In the genomic region with DNA sequence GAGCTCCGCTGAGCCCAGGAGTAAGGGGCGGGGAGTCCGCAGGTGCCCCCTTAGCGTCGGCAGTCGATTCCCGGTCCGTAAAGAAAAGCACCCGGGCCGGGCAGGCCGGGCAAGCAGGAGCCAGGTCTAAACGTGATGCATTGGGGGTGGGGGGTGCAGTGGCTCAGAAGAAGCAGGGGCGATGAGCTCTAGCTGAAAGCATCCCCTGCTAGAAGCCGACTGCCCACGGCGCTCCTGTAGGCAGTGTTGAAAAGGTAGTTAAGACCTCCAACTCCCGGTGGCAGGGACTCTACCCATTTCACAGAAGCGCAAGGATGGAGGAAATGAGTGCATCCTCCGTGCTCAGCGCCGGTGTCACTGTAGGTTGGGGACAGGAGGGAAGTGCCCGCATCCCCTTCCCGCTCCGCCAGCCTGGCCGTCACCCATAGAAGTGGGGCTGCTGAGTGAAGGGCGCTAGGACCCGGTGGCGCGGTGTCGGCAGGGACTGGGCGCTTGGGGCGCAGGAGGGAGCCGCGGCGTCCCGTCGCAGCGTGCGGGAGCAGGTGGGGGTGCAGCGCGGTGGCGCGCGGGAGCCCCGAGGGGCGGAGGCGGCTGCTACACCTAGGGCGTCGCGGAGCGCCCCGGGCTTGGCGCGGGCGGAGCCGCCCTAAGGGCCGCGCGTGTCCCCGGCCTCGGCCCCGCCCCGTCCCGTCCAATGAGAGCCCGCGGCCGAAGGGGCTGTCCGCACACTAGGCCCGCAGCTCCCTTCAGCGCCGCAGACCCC, we compare ENCODE assay signal across 8 cellular contexts. TPM values are rescaled to one million over a fixed set of nuclear protein-coding genes. Genes with fewer than 3 reads are reported as not detected.
DNase-seq lines count a peak whose midpoint lies in the region; ATAC-seq, FAIRE-seq and TF ChIP-seq lines count a peak whose summit lies in the region.

WNT2B (plus strand) TSS at position 724 of the 763 bp plus-strand sequence. CDS start 298 bp downstream, outside the sequence.

- H3K27ac ChIP-seq in ACC112 (ENCODE audit: low read depth, low read length), result no peak within 1 kb of the TSS

- DNase-seq in NCI-H2171 treated with DMSO at 0.1 percent for 48 hours (lab: John Stamatoyannopoulos, UW), result peak; percentile 50
- peak; percentile 62 to 68 for DNase-seq in activated T-cell treated with anti-CD3 and anti-CD28 coated beads, Interleukin-2, amount 50 U/mL, for 48 hours
- DNase-seq in fibroblast of mammary gland (ENCODE audit: low read depth), result no peak
- no peak for DNase-seq in omental fat pad (ENCODE audit: low spot score)
- no peak for DNase-seq in urothelium cell line (ENCODE audit: low spot score)
- no peak for DNase-seq in globus pallidus (ENCODE audit: low spot score)

- no peaks in the 10 kb centered on the region for H3K79me2 ChIP-seq in ACC112 (ENCODE audit: control insufficient read depth, insufficient read depth, low read length, unreplicated experiment)

- ATAC-seq in GM19372 (IDR thresholded peaks at IDR 0.05; ENCODE audit: low read depth, unreplicated experiment) (peak; percentile 79), omental fat pad (ENCODE audit: low FRiP score) (peak; percentile 44)

- peak within 1 kb of the TSS; percentile 95 for H2AFZ ChIP-seq in ACC112 (ENCODE audit: low read length, unreplicated experiment)

- FAIRE-seq in urothelium cell line (lab: Jason Lieb, UNC), result peak; percentile 27

- peaks cover 32% of the 10 kb centered on the region for H3K27me3 ChIP-seq in ACC112 (ENCODE audit: insufficient read depth, low read length)

- peaks cover 8% of the 10 kb centered on the region for H3K4me1 ChIP-seq in ACC112 (ENCODE audit: control insufficient read depth, insufficient read depth, low read length, unreplicated experiment)

- H3K4me3 ChIP-seq in ACC112 (ENCODE audit: low read depth, low read length), result peak within 1 kb of the TSS; percentile 76
- peak within 1 kb of the TSS; percentile 51 for H3K4me3 ChIP-seq in fibroblast of mammary gland (ENCODE audit: control insufficient read depth, low read depth, low read length)

- TF ChIP-seq CTCF in fibroblast of mammary gland (conservative IDR thresholded peaks at IDR 0.05; ENCODE audit: control insufficient read depth, insufficient read depth, low read depth, low read length) (no peak), omental fat pad (IDR thresholded peaks at IDR 0.05) (no peak)

- no peaks in the 10 kb centered on the region for H3K36me3 ChIP-seq in ACC112 (ENCODE audit: insufficient read depth, low read length)

RNA-seq across cellular contexts. Expression of gene WNT2B, which starts in this region (rescaled TPM):
- total RNA-seq in omental fat pad, result 10 to 100 TPM in 3 of 4 donors, 1 to 10 TPM in 1; 5.0 to 14.3 (median 11.9) TPM

Comparison
In these comparisons a context has a peak if more than half of its experiments do, and no peak if none do; other contexts are left out.
1. DNase-seq: peak in NCI-H2171 treated with DMSO at 0.1 percent for 48 hours (single experiment) and activated T-cell treated with anti-CD3 and anti-CD28 coated beads, Interleukin-2, amount 50 U/mL, for 48 hours (2 of 2); none in fibroblast of mammary gland (single experiment), omental fat pad (single experiment), urothelium cell line (single experiment) and globus pallidus (single experiment).